In the genomic region with DNA sequence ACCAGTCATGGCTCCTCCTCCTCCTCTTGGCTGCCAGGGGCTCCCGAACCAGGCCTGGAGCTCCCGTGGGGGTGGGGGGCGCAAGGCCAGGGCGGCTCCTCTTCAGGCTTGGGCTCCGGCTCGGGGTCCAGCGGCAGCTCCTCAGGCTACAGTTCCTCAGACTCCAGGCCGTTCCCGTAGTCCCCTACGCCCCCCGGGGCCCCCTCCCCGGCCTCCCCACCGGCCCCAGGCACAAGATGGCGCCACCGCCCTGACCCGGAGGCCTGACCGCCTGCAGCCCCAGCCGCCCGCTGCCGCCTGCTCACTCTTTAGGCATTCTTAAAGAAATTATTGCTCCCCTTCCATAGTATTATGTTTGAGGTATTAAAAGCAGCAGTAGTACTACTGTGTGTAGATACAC, we compare ENCODE assay signal across 1 cellular context.
TF ChIP-seq lines count a peak whose summit lies in the region.

No MANE protein-coding gene starts in this region.

TF ChIP-seq in SK-N-SH, 30 proteins besides CTCF, POLR2A, EP300 and RAD21 (continued from another document):
- TF ChIP-seq, protein P1, sequence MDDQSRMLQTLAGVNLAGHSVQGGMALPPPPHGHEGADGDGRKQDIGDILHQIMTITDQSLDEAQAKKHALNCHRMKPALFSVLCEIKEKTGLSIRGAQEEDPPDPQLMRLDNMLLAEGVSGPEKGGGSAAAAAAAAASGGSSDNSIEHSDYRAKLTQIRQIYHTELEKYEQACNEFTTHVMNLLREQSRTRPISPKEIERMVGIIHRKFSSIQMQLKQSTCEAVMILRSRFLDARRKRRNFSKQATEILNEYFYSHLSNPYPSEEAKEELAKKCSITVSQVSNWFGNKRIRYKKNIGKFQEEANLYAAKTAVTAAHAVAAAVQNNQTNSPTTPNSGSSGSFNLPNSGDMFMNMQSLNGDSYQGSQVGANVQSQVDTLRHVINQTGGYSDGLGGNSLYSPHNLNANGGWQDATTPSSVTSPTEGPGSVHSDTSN (IDR thresholded peaks at IDR 0.05) = no peak
- TF ChIP-seq POLR2AphosphoS5 (IDR thresholded peaks at IDR 0.05; ENCODE audit: low read depth, low read length) = no peak
- no peak for TF ChIP-seq RFX5 (IDR thresholded peaks at IDR 0.05; ENCODE audit: low read length)
- no peak for TF ChIP-seq TEAD4 (IDR thresholded peaks at IDR 0.05; ENCODE audit: borderline replicate concordance, insufficient read depth)
- TF ChIP-seq, protein P2, sequence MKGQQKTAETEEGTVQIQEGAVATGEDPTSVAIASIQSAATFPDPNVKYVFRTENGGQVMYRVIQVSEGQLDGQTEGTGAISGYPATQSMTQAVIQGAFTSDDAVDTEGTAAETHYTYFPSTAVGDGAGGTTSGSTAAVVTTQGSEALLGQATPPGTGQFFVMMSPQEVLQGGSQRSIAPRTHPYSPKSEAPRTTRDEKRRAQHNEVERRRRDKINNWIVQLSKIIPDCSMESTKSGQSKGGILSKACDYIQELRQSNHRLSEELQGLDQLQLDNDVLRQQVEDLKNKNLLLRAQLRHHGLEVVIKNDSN (IDR thresholded peaks at IDR 0.05; ENCODE audit: borderline replicate concordance, low read depth) = no peak
- TF ChIP-seq CHD2 (IDR thresholded peaks at IDR 0.05; ENCODE audit: low read length, partially characterized antibody) = no peak
- TF ChIP-seq, protein P3, sequence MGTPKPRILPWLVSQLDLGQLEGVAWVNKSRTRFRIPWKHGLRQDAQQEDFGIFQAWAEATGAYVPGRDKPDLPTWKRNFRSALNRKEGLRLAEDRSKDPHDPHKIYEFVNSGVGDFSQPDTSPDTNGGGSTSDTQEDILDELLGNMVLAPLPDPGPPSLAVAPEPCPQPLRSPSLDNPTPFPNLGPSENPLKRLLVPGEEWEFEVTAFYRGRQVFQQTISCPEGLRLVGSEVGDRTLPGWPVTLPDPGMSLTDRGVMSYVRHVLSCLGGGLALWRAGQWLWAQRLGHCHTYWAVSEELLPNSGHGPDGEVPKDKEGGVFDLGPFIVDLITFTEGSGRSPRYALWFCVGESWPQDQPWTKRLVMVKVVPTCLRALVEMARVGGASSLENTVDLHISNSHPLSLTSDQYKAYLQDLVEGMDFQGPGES (IDR thresholded peaks at IDR 0.05; ENCODE audit: low read depth, low read length) = no peak
- no peak for TF ChIP-seq TAF1 (IDR thresholded peaks at IDR 0.05; ENCODE audit: borderline replicate concordance, low read depth, low read length)
- TF ChIP-seq RCOR1 (IDR thresholded peaks at IDR 0.05; ENCODE audit: low read length) = no peak
